Comparison of ENCODE assay signal across 15 cellular contexts in the genomic region with DNA sequence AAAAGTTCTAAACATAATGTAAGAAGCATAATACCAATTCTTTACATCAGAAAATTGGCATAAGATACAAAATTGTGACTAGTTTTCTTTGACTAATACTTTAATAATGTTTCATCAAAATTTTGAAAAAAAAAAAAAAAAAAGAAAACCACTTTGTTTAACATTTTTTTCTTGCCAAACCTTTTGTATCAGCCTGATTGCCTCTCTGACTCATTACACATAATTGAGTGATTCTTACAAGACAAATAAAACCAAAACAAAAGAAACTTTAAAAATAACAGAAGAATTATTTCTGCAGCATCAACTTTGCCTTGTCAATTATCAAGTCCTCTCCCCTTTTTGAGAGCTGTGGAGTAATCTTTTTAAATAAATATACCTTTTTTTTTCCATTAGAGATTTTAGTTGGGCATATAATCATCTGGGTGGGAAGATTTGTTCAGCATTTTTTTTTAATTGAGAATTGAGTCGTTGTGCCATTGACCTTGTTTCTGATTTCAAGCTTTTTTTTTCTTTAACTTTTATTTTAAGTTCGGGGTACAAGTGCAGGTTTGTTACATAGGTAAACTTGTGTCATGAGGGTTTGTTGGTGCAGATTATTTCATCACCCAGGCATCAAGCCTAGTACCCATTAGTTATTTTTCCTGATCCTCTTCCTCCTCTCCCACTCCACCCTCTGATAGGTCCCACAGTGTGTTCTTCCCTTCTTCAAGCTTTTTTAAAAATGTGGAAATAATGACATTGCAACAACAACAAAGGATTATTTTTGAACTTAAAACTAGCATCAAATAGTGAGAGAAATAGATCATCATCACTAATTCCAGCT. TPM values are rescaled to one million over a fixed set of nuclear protein-coding genes. Genes with fewer than 3 reads are reported as not detected.
A peak's percentile ranks its signal among the peaks of the same experiment; 100 is the strongest.
DNase-seq lines count a peak whose midpoint lies in the region; ATAC-seq, FAIRE-seq and TF ChIP-seq lines count a peak whose summit lies in the region.
"Had no signal": no experiment of that assay in that cellular context is flagged by ENCODE, and none has a peak within 500 bp of the region (broad histone marks: within the 10 kb centered on the region; RNA-seq: fewer than 3 reads in every experiment).

No MANE protein-coding gene starts in this region.

- H3K27me3 ChIP-seq in keratinocyte (ENCODE audit: control insufficient read depth, extremely low read depth, insufficient read depth, low read length), result no peaks in the 10 kb centered on the region

- TF ChIP-seq CTCF in HEK293 (tag by site-specific recombination; IDR thresholded peaks at IDR 0.05) (no peak), astrocyte of the spinal cord (IDR thresholded peaks at IDR 0.05; ENCODE audit: low read depth, low read length) (no peak), keratinocyte (optimal IDR thresholded peaks at IDR 0.05 in 1 of 3, IDR thresholded peaks at IDR 0.05 in 1 of 3, conservative IDR thresholded peaks at IDR 0.05 in 1 of 3; ENCODE audit: extremely low read depth in 1 of 3, insufficient read depth in 2 of 3, low read length in 3 of 3) (no peak), GM10266 (IDR thresholded peaks at IDR 0.05; ENCODE audit: control insufficient read depth, insufficient read depth, low read depth, missing control alignments) (no peak)

- peak; percentile 71 for FAIRE-seq in A204.1 (lab: Jason Lieb, UNC)
- FAIRE-seq in keratinocyte (lab: Jason Lieb, UNC), result peak; percentile 46

- H3K36me3 ChIP-seq in HEK293 (ENCODE audit: control insufficient read depth in 2 of 2, insufficient read depth in 1 of 2, low read length in 2 of 2) (no peaks in the 10 kb centered on the region), keratinocyte (ENCODE audit: control insufficient read depth in 2 of 2, extremely low read depth in 1 of 2, insufficient read depth in 2 of 2, low read length in 2 of 2) (no peaks in the 10 kb centered on the region)
- H3K36me3 ChIP-seq: transverse colon had no signal

- no peaks in the 10 kb centered on the region for H4K20me1 ChIP-seq in keratinocyte (ENCODE audit: control insufficient read depth, extremely low read depth, insufficient read depth, low read length)

- H3K9me1 ChIP-seq in keratinocyte (ENCODE audit: control insufficient read depth, extremely low read depth, insufficient read depth, low read length), result no peaks in the 10 kb centered on the region

- no peaks in the 10 kb centered on the region for H3K79me2 ChIP-seq in keratinocyte (ENCODE audit: control insufficient read depth, insufficient read depth, low read length)

- H3K27ac ChIP-seq in HEK293 (ENCODE audit: extremely low read depth, low read depth, low read length) (no peak overlapping the region), keratinocyte (ENCODE audit: control insufficient read depth, insufficient read depth, low read length) (peak overlapping the region; percentile 49)
- H3K27ac ChIP-seq: HL-60, transverse colon had no signal

- H3K9me3 ChIP-seq in HEK293 (ENCODE audit: control insufficient read depth, insufficient read depth, low read depth, low read length), result no peaks in the 10 kb centered on the region; the same call in 1 of the 2 replicates
- no peaks in the 10 kb centered on the region for H3K9me3 ChIP-seq in keratinocyte (ENCODE audit: control insufficient read depth, low read depth, low read length)
- H3K9me3 ChIP-seq: transverse colon had no signal

- POLR2A ChIA-PET in HEK293 (lab: Yijun Ruan, JAX), result no interaction called here

- peak overlapping the region; percentile 10 for H3K9ac ChIP-seq in keratinocyte (ENCODE audit: control insufficient read depth, extremely low read depth, insufficient read depth, low read length)

- H3K4me2 ChIP-seq in keratinocyte (ENCODE audit: control insufficient read depth, extremely low read depth, insufficient read depth, low read depth, low read length), result peak overlapping the region; percentile 75

- ATAC-seq in HG03095 (IDR thresholded peaks at IDR 0.05; ENCODE audit: unreplicated experiment), result no peak

- H3K4me1 ChIP-seq in HEK293 (ENCODE audit: control insufficient read depth, insufficient read depth, low read length), result 0 out of 2 replicates have a peak, but pooled peaks cover 2% of the 10 kb centered on the region
- H3K4me1 ChIP-seq in keratinocyte (ENCODE audit: control insufficient read depth, extremely low read depth, insufficient read depth, low read length), result peaks cover 41% of the 10 kb centered on the region
- H3K4me1 ChIP-seq: transverse colon had no signal

- no peak overlapping the region for H2AFZ ChIP-seq in keratinocyte (ENCODE audit: control insufficient read depth, low read length)

- DNase-seq in astrocyte of the spinal cord (ENCODE audit: low read depth, low spot score), result peak; percentile 56
- DNase-seq in keratinocyte (ENCODE audit: low read depth, low spot score), result no peak
- no peak for DNase-seq in GM19238 (ENCODE audit: insufficient read length, low spot score)
- no peak for DNase-seq in GM10266 (ENCODE audit: extremely low spot score)
- no peak for DNase-seq in SHP77 (lab: John Stamatoyannopoulos, UW)
- DNase-seq: amygdala; effector memory CD4-positive, alpha-beta T cell; GF-D8; NCI-H446 treated with DMSO at 0.1 percent for 48 hours; RPMI8226; transverse colon had no signal

- H3K4me3 ChIP-seq in HEK293 (ENCODE audit: low read depth, low read length) (no peak overlapping the region), astrocyte of the spinal cord (ENCODE audit: low read depth, low read length) (no peak overlapping the region), keratinocyte (ENCODE audit: control insufficient read depth in 2 of 3, extremely low read depth in 1 of 3, insufficient read depth in 2 of 3, low read depth in 1 of 3, low read length in 3 of 3) (peak overlapping the region in 2 of 3 experiments; percentile 12 to 13)
- H3K4me3 ChIP-seq: transverse colon had no signal

- CTCF ChIA-PET in HEK293 (lab: Yijun Ruan, JAX), result interaction anchor here (0.6 to 3.0 kb wide), 5 partner anchors 8 to 573 kb away, joined by 3 to 11 read pairs (median 4); no protein-coding TSS in a partner anchor

- dilution Hi-C loops in keratinocyte (cut with MboI; ENCODE audit: extremely low pct_ligation_motif_present, low sequenced_read_pairs), result no loop called here

- in situ Hi-C loops in astrocyte of the spinal cord (cut with HindIII; ENCODE audit: low sequenced_read_pairs), result no loop called here

TF ChIP-seq in HEK293, 187 proteins besides CTCF, POLR2A, EP300 and RAD21:
- TF ChIP-seq PRDM6 (tag by site-specific recombination; IDR thresholded peaks at IDR 0.05) (peak; percentile 9; the same call in 1 of the 2 replicates), ZNF747 (tag by site-specific recombination; IDR thresholded peaks at IDR 0.05) (no peak), ZNF140 (tag by site-specific recombination; IDR thresholded peaks at IDR 0.05) (no peak)
- TF ChIP-seq, protein P1, sequence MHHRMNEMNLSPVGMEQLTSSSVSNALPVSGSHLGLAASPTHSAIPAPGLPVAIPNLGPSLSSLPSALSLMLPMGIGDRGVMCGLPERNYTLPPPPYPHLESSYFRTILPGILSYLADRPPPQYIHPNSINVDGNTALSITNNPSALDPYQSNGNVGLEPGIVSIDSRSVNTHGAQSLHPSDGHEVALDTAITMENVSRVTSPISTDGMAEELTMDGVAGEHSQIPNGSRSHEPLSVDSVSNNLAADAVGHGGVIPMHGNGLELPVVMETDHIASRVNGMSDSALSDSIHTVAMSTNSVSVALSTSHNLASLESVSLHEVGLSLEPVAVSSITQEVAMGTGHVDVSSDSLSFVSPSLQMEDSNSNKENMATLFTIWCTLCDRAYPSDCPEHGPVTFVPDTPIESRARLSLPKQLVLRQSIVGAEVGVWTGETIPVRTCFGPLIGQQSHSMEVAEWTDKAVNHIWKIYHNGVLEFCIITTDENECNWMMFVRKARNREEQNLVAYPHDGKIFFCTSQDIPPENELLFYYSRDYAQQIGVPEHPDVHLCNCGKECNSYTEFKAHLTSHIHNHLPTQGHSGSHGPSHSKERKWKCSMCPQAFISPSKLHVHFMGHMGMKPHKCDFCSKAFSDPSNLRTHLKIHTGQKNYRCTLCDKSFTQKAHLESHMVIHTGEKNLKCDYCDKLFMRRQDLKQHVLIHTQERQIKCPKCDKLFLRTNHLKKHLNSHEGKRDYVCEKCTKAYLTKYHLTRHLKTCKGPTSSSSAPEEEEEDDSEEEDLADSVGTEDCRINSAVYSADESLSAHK (tag by site-specific recombination; IDR thresholded peaks at IDR 0.05), result no peak

RNA-seq across cellular contexts. Expression of gene HMGA2, which starts 45.8 kb away (rescaled TPM):
- polyA plus RNA-seq in keratinocyte, result 64.8 to 122 TPM (median 81.0 TPM) in 3 replicates
- 7.8 TPM for polyA plus RNA-seq in keratinocyte (2011; ENCODE audit: low read depth)
- 59.5 and 111 TPM in 2 replicates for polyA plus RNA-seq in keratinocyte (2011; cell fraction: cytosol; rRNA removed)
- 150 and 155 TPM in 2 replicates for polyA plus RNA-seq in keratinocyte (2011; cell fraction: nucleus; rRNA removed)
- 15.2 and 97.6 TPM in 2 replicates for polyA plus RNA-seq in keratinocyte (2012; ENCODE audit: low replicate concordance)
- 40.2 to 165 TPM (median 59.4 TPM) in 3 replicates for polyA minus RNA-seq in keratinocyte
- 152 TPM for polyA minus RNA-seq in keratinocyte (2011; cell fraction: cytosol; rRNA and poly(A)+ RNA removed)
- 169 and 356 TPM in 2 replicates for polyA minus RNA-seq in keratinocyte (2011; cell fraction: nucleus; rRNA and poly(A)+ RNA removed)

Comparison
In these comparisons a context has a peak if more than half of its experiments do, and no peak if none do; other contexts are left out.
1. H3K4me3 ChIP-seq: peak in keratinocyte (2 of 3); none in HEK293 (single experiment) and astrocyte of the spinal cord (single experiment).